In genomic region chr13:101053289-101053688, GRCh38 we compare ENCODE assay signal across 16 cellular contexts.
DNase-seq lines count a peak whose midpoint lies in the region; ATAC-seq and TF ChIP-seq lines count a peak whose summit lies in the region.
"Had no signal": no experiment of that assay in that cellular context is flagged by ENCODE, and none has a peak within 500 bp of the region (broad histone marks: within the 10 kb centered on the region; RNA-seq: fewer than 3 reads in every experiment).

No MANE protein-coding gene starts in this region.

- no peak overlapping the region for H3K4me3 ChIP-seq in GM23338
- no peak overlapping the region for H3K4me3 ChIP-seq in adipocyte (ENCODE audit: low read length)
- no peak overlapping the region for H3K4me3 ChIP-seq in fibroblast of the aortic adventitia (ENCODE audit: low read depth, low read length)
- H3K4me3 ChIP-seq in adrenal gland: no peak overlapping the region
- no peak overlapping the region for H3K4me3 ChIP-seq in coronary artery
- H3K4me3 ChIP-seq: Peyer's patch, SJSA1 had no signal

- H3K27me3 Mint-ChIP-seq in GM23338 (ENCODE audit: insufficient read depth, low read depth, poor library complexity): no peaks in the 10 kb centered on the region

- H3K27ac ChIP-seq in GM23338 (ENCODE audit: low read depth) (no peak overlapping the region), adrenal gland (peak overlapping the region in 1 of 5 donors; percentile 8), coronary artery (no peak overlapping the region)
- H3K27ac ChIP-seq: Peyer's patch, SJSA1 had no signal

- DNase-seq in GM23338 (ENCODE audit: low spot score) (no peak), adipocyte (ENCODE audit: low read depth) (peak; percentile 45), fibroblast of the aortic adventitia (ENCODE audit: low read depth) (peak; percentile 66), putamen (ENCODE audit: low spot score) (peak; percentile 9), adrenal gland (no peak), coronary artery (ENCODE audit: low spot score) (no peak)
- DNase-seq: GDM1, KG1, NCI-H1417, NCI-H187, NCI-H446, NCI-H526 treated with DMSO at 0.1 percent for 48 hours, Peyer's patch had no signal

- H3K9ac ChIP-seq in adipocyte (ENCODE audit: low read length): no peak overlapping the region

- H3K79me2 ChIP-seq in GM23338 (replicated peaks; ENCODE audit: insufficient read depth): no peaks in the 10 kb centered on the region

- H3K4me3 Mint-ChIP-seq in GM23338: no peak overlapping the region
- H3K4me3 Mint-ChIP-seq: B cell had no signal

- no peak overlapping the region for H3K4me2 ChIP-seq in GM23338

- 47 to 50% (median 48%) methylated on average over 3 of the region's 3 CpGs for WGBS in adrenal gland, 4 donors

- no peaks in the 10 kb centered on the region for H3K9me3 Mint-ChIP-seq in GM23338

- H3F3A ChIP-seq in GM23338 (replicated peaks; ENCODE audit: low read depth): no peaks in the 10 kb centered on the region

- H4K20me1 ChIP-seq in GM23338 (replicated peaks; ENCODE audit: insufficient read depth): no peaks in the 10 kb centered on the region

- H3K9me3 ChIP-seq in adipocyte (ENCODE audit: control insufficient read depth, low read length): no peaks in the 10 kb centered on the region
- H3K9me3 ChIP-seq in adrenal gland (replicated peaks in 1 of 3): no peaks in the 10 kb centered on the region
- H3K9me3 ChIP-seq: Peyer's patch, SJSA1 had no signal

- 0 out of 2 replicates have a peak overlapping the region, but pooled peaks have one; percentile 56 for H2AFZ ChIP-seq in GM23338

- H3K36me3 ChIP-seq in GM23338 (ENCODE audit: insufficient read depth) (no peaks in the 10 kb centered on the region), adipocyte (ENCODE audit: control insufficient read depth, insufficient read depth, low read length, severe bottlenecking) (no peaks in the 10 kb centered on the region), adrenal gland (replicated peaks in 1 of 2) (no peaks in the 10 kb centered on the region)
- H3K36me3 ChIP-seq: Peyer's patch, SJSA1 had no signal

- no peak for TF ChIP-seq POLR2A in adrenal gland (IDR thresholded peaks at IDR 0.05)

- TF ChIP-seq CTCF in GM23338 (conservative IDR thresholded peaks at IDR 0.05; ENCODE audit: low read depth in 2 of 2) (no peak), fibroblast of the aortic adventitia (IDR thresholded peaks at IDR 0.05; ENCODE audit: insufficient read depth, low read length) (no peak), adrenal gland (IDR thresholded peaks at IDR 0.05) (no peak), coronary artery (IDR thresholded peaks at IDR 0.05) (no peak)

- intact Hi-C loops in adrenal gland (cut with DNase I): no loop called here

- H3K27me3 ChIP-seq in GM23338 (ENCODE audit: insufficient read depth) (no peaks in the 10 kb centered on the region), adipocyte (replicated peaks; ENCODE audit: control insufficient read depth, insufficient read depth, low read length) (peaks cover 7% of the 10 kb centered on the region), adrenal gland (no peaks in the 10 kb centered on the region)
- H3K27me3 ChIP-seq: Peyer's patch, SJSA1 had no signal

- H3K4me1 Mint-ChIP-seq in GM23338: peaks cover 6% of the 10 kb centered on the region; the same call in 2 of the 3 replicates

- no peak for ATAC-seq in GM23338
- no peak for ATAC-seq in GM19463 (IDR thresholded peaks at IDR 0.05; ENCODE audit: unreplicated experiment)

- H3K27ac Mint-ChIP-seq in GM23338: no peak overlapping the region
- H3K27ac Mint-ChIP-seq: B cell had no signal

- no peaks in the 10 kb centered on the region for H3K9me2 ChIP-seq in GM23338 (ENCODE audit: insufficient read depth)

- no peaks in the 10 kb centered on the region for H3K36me3 Mint-ChIP-seq in GM23338 (ENCODE audit: low read depth)

- H3K4me1 ChIP-seq in GM23338 (ENCODE audit: insufficient read depth) (no peaks in the 10 kb centered on the region), adipocyte (ENCODE audit: control insufficient read depth, insufficient read depth, low read length) (no peaks in the 10 kb centered on the region), adrenal gland (replicated peaks in 1 of 2) (no peaks in the 10 kb centered on the region)
- H3K4me1 ChIP-seq: Peyer's patch had no signal

TF ChIP-seq in GM23338, 12 proteins besides CTCF, POLR2A, EP300 and RAD21 (continues in another document):
- TF ChIP-seq NANOG (IDR thresholded peaks at IDR 0.05; ENCODE audit: borderline replicate concordance) (no peak), ETS1 (IDR thresholded peaks at IDR 0.05) (no peak), ZNF331 (CRISPR knock-in tag; IDR thresholded peaks at IDR 0.05; ENCODE audit: low read depth) (no peak), CREB1 (CRISPR knock-in tag; IDR thresholded peaks at IDR 0.05; ENCODE audit: low read depth) (no peak), ZNF114 (CRISPR knock-in tag; IDR thresholded peaks at IDR 0.05) (no peak), STAT1 (IDR thresholded peaks at IDR 0.05; ENCODE audit: unreplicated experiment) (no peak), REST (IDR thresholded peaks at IDR 0.05; ENCODE audit: unreplicated experiment) (no peak), POLR2AphosphoS5 (IDR thresholded peaks at IDR 0.05; ENCODE audit: low read depth) (no peak)

Comparison
In these comparisons a context has a peak if more than half of its experiments do, and no peak if none do; other contexts are left out.
1. DNase-seq: peak in adipocyte (single experiment), fibroblast of the aortic adventitia (single experiment) and putamen (single experiment); none in GM23338 (single experiment), adrenal gland (0 of 7) and coronary artery (single experiment).